In the genomic region with DNA sequence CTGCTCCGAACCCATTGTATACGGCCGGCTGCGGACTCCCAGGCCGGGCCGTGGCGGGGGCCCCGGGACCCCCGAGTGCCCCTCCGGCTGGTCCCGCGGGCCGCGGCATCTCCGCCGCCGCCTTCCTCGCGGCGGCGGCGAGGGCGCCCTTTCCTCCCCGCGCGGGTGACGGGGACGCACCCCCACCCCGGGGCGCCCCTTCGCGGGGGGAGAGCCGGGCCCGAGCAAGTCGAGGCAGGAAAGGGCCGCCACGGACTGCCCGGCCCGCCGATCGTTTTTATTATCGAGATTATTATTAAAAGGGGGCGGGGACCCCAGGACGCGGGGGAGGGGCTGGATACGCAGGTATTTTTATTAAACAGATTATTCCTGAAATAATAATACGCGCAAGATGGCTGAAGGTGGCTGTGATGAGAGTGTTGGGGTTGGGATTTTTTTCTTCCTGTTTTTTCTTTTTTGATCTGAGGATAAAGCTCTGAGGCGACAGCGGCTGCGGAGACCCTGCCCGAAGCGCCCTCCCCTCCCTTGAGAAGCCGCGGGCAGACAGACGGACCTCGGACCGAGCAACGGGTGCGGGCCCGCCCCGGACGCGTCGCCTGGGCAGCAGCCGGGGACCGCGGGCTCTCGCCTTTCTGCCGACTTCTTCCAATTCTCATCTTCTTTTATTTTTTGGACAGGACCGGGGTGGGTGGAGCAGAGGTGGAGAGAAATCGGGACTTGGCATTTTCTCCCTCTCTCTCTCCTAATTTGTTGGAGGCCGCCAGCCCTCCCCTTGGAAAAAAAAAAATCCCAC, we compare ENCODE assay signal across 8 cellular contexts. TPM values are rescaled to one million over a fixed set of nuclear protein-coding genes. Genes with fewer than 3 reads are reported as not detected.
DNase-seq lines count a peak whose midpoint lies in the region; ATAC-seq and TF ChIP-seq lines count a peak whose summit lies in the region.

No MANE protein-coding gene starts in this region.

- H3K27ac ChIP-seq in muscle layer of colon (ENCODE audit: low read depth, low read length) (peak overlapping the region; percentile 99), tibial nerve (peak overlapping the region; percentile 99 to 100 (median 99))

- DNase-seq in AG10803 (ENCODE audit: low read depth) (peak; percentile 85), NCI-H2227 (lab: John Stamatoyannopoulos, UW; ENCODE audit: unreplicated experiment) (peak; percentile 70), activated T-cell treated with anti-CD3 and anti-CD28 coated beads for 48 hours (ENCODE audit: low read depth) (peak; percentile 37), tibial nerve (ENCODE audit: low spot score in 2 of 2) (peak; percentile 55 to 81)

- peak overlapping the region; percentile 78 for H3K9ac ChIP-seq in muscle layer of colon (ENCODE audit: low read length)

- TF ChIP-seq EP300 in tibial nerve (IDR thresholded peaks at IDR 0.05) = peak in 1 of 2 donors; percentile 72

- peaks cover 6% of the 10 kb centered on the region for H3K36me3 ChIP-seq in muscle layer of colon (ENCODE audit: insufficient read depth, low read length)
- H3K36me3 ChIP-seq in tibial nerve = peaks cover 0 to 3% (median 0%) of the 10 kb centered on the region in 3 donors

- H3K27me3 ChIP-seq in muscle layer of colon (ENCODE audit: control insufficient read depth in 1 of 2, insufficient read depth in 2 of 2, low read length in 2 of 2) (no peaks in the 10 kb centered on the region), tibial nerve (no peaks in the 10 kb centered on the region)

- TF ChIP-seq POLR2A in tibial nerve (IDR thresholded peaks at IDR 0.05) = peak; percentile 42 to 56

- H3K4me1 ChIP-seq in muscle layer of colon (ENCODE audit: insufficient read depth, low read length) (peaks cover 17% of the 10 kb centered on the region), tibial nerve (peaks cover 0 to 18% (median 12%) of the 10 kb centered on the region in 4 donors)

- ATAC-seq in GM19467 (IDR thresholded peaks at IDR 0.05; ENCODE audit: unreplicated experiment) (peak; percentile 1), esophagus mucosa (peak; percentile 11), HG02623 (IDR thresholded peaks at IDR 0.05; ENCODE audit: unreplicated experiment) (no peak)

- no peaks in the 10 kb centered on the region for H3K9me3 ChIP-seq in muscle layer of colon (ENCODE audit: low read length)
- no peaks in the 10 kb centered on the region for H3K9me3 ChIP-seq in tibial nerve

- 0 to 1% methylated on average over 43 to 67 of the region's 73 CpGs for WGBS in tibial nerve, 2 donors

- TF ChIP-seq CTCF in AG10803 (conservative IDR thresholded peaks at IDR 0.05; ENCODE audit: low read length) (no peak), tibial nerve (IDR thresholded peaks at IDR 0.05) (peak in 2 of 5 experiments; percentile 5 to 8)

- H3K4me3 ChIP-seq in AG10803 (ENCODE audit: low read length) = peak overlapping the region; percentile 97
- H3K4me3 ChIP-seq in muscle layer of colon (ENCODE audit: low read depth in 1 of 2, low read length in 2 of 2) = peak overlapping the region; percentile 53 to 72
- H3K4me3 ChIP-seq in tibial nerve = peak overlapping the region; percentile 88 to 99 (median 96)

RNA-seq across cellular contexts. Expression of a gene that starts 1.5 kb away (rescaled TPM):
- total RNA-seq in esophagus mucosa = 29.1 TPM
- 100 to 1,000 TPM; 156 to 206 (median 157) TPM for total RNA-seq in tibial nerve
